28 cellular contexts compared by ENCODE assay signal in the genomic region with DNA sequence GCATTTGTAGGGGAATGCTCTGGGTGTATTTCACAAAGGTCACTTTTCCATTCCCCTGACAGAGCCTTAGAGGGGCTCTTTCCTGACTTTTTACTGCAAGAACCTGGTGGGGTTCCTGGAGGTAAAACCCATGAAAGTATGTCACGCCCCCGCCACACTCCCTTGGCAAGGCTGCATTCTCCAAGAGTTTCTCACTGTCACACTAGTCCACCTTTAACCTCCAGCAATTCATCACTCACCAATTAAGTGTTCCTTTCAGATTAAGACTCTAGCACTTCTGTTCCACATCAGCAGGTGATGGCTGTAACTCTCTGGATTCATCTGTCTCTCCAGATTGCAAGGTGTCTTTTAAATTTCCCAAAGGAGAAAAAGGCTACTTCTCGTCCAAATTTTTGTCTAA. TPM values are rescaled to one million over a fixed set of nuclear protein-coding genes. Genes with fewer than 3 reads are reported as not detected.
"Had no signal": no experiment of that assay in that cellular context is flagged by ENCODE, and none has a peak within 500 bp of the region (broad histone marks: within the 10 kb centered on the region; RNA-seq: fewer than 3 reads in every experiment).

No MANE protein-coding gene starts in this region.

- DNase-seq: effector CD4-positive, alpha-beta T cell; endodermal cell; erythroblast; foreskin melanocyte; heart left ventricle; hippocampal formation; naive thymus-derived CD8-positive, alpha-beta T cell; posterior cingulate gyrus; small intestine; stimulated activated CD4-positive, alpha-beta T cell treated with anti-CD3 and anti-CD28 coated beads, Interleukin-12 subunit alpha, Interleukin-12 subunit beta, amount 100 ng/mL, for 4 hours; stimulated activated naive CD4-positive, alpha-beta T cell; stomach; substantia nigra; trophoblast cell had no signal

- H3K27me3 ChIP-seq: right atrium auricular region had no signal

- H3K4me3 ChIP-seq: coronary artery, heart left ventricle, right atrium auricular region, stomach, thoracic aorta had no signal

- ATAC-seq: heart left ventricle; naive thymus-derived CD8-positive, alpha-beta T cell had no signal

- H3K4me1 ChIP-seq: heart left ventricle, right atrium auricular region, stomach had no signal

- FAIRE-seq: endothelial cell of umbilical vein, small intestine had no signal

- H3K36me3 ChIP-seq: heart left ventricle, right atrium auricular region, stomach, thoracic aorta had no signal

- H3K27ac ChIP-seq: coronary artery, heart left ventricle, right atrium auricular region, stomach, thoracic aorta had no signal

RNA-seq across cellular contexts. Expression of a gene that starts 32.7 kb away (rescaled TPM):
- total RNA-seq: chondrocyte; dermis microvascular lymphatic vessel endothelial cell; endodermal cell; endothelial cell of umbilical vein; heart left ventricle; liver; lung microvascular endothelial cell; mesenteric fat pad; mononuclear cell; naive thymus-derived CD8-positive, alpha-beta T cell; neural crest cell; osteocyte; pulmonary artery endothelial cell; right atrium auricular region; stomach; thoracic aorta; urinary bladder had no signal
